In genomic region chr3:127027061-127027735, GRCh38 we compare ENCODE assay signal across 20 cellular contexts.
"Had no signal": no experiment of that assay in that cellular context is flagged by ENCODE, and none has a peak within 500 bp of the region (broad histone marks: within the 10 kb centered on the region; RNA-seq: fewer than 3 reads in every experiment).

No MANE protein-coding gene starts in this region.

- H3K36me3 ChIP-seq: neutrophil, right lobe of liver had no signal

- H3K27me3 ChIP-seq: neutrophil, pancreas, right lobe of liver, tibial nerve, upper lobe of left lung had no signal

- ATAC-seq: effector memory CD8-positive, alpha-beta T cell; right lobe of liver; stimulated activated naive B cell treated with anti-CD40 and anti-IgM and Interleukin-4, amounts not matched to agents 10 μg/mL and 1 μg/mL and 100 μg/mL, for 72 hours had no signal

- H3K36me3 Mint-ChIP-seq: naive B cell had no signal

- H3K27ac Mint-ChIP-seq: mesothelial cell of epicardium; nephron; progenitor cell of endocrine pancreas; stimulated activated naive B cell treated with anti-CD40 and anti-IgM and Interleukin-4, amounts not matched to agents 10 μg/mL and 1 μg/mL and 100 μg/mL, for 72 hours; stimulated activated naive CD8-positive, alpha-beta T cell treated with anti-CD3 and anti-CD28 coated beads, Interleukin-15, Interleukin-2, amounts not matched to agents 100 ng/mL and 50 ng/mL, for 24 hours had no signal

- H3K27me3 Mint-ChIP-seq: effector memory CD8-positive, alpha-beta T cell; naive B cell; progenitor cell of endocrine pancreas; stimulated activated naive B cell treated with anti-CD40 and anti-IgM and Interleukin-4, amounts not matched to agents 10 μg/mL and 1 μg/mL and 100 μg/mL, for 72 hours; stimulated activated naive CD8-positive, alpha-beta T cell treated with anti-CD3 and anti-CD28 coated beads, Interleukin-15, Interleukin-2, amounts not matched to agents 100 ng/mL and 50 ng/mL, for 24 hours had no signal

- H3K4me1 ChIP-seq: pancreas, right lobe of liver, tibial nerve, upper lobe of left lung had no signal

- H3K9me3 ChIP-seq: mucosa of descending colon, neutrophil, pancreas, right lobe of liver, thoracic aorta, tibial nerve, upper lobe of left lung had no signal

- H3K9me3 Mint-ChIP-seq: effector memory CD8-positive, alpha-beta T cell; mesothelial cell of epicardium; naive B cell; nephron; stimulated activated naive B cell treated with anti-CD40 and anti-IgM and Interleukin-4, amounts not matched to agents 10 μg/mL and 1 μg/mL and 100 μg/mL, for 72 hours; stimulated activated naive CD8-positive, alpha-beta T cell treated with anti-CD3 and anti-CD28 coated beads, Interleukin-15, Interleukin-2, amounts not matched to agents 100 ng/mL and 50 ng/mL, for 24 hours had no signal

- DNase-seq: effector memory CD8-positive, alpha-beta T cell; head of caudate nucleus; mesenchymal stem cell; naive B cell; right lobe of liver; small intestine; stimulated activated CD4-positive, alpha-beta T cell treated with anti-CD3 and anti-CD28 coated beads, Interleukin-15, amount 100 ng/mL, for 24 hours; stimulated activated CD4-positive, alpha-beta T cell treated with anti-CD3 and anti-CD28 coated beads, Interleukin-2, amount 100 ng/mL, for 48 hours; stimulated activated naive B cell treated with anti-CD40 and anti-IgM and Interleukin-4, amounts not matched to agents 10 μg/mL and 1 μg/mL and 100 μg/mL, for 72 hours had no signal

- H3K4me1 Mint-ChIP-seq: mesothelial cell of epicardium, nephron had no signal

- H3K27ac ChIP-seq: coronary artery, neutrophil, pancreas, right lobe of liver, thoracic aorta, tibial nerve, upper lobe of left lung had no signal

- H3K4me3 ChIP-seq: coronary artery, mucosa of descending colon, pancreas, right lobe of liver, thoracic aorta, tibial nerve, upper lobe of left lung had no signal

- H3K4me3 Mint-ChIP-seq: effector memory CD8-positive, alpha-beta T cell; mesothelial cell of epicardium; naive B cell; nephron; stimulated activated naive B cell treated with anti-CD40 and anti-IgM and Interleukin-4, amounts not matched to agents 10 μg/mL and 1 μg/mL and 100 μg/mL, for 72 hours; stimulated activated naive CD8-positive, alpha-beta T cell treated with anti-CD3 and anti-CD28 coated beads, Interleukin-15, Interleukin-2, amounts not matched to agents 100 ng/mL and 50 ng/mL, for 24 hours had no signal
